ENCODE assay signal across 13 cellular contexts in the genomic region with DNA sequence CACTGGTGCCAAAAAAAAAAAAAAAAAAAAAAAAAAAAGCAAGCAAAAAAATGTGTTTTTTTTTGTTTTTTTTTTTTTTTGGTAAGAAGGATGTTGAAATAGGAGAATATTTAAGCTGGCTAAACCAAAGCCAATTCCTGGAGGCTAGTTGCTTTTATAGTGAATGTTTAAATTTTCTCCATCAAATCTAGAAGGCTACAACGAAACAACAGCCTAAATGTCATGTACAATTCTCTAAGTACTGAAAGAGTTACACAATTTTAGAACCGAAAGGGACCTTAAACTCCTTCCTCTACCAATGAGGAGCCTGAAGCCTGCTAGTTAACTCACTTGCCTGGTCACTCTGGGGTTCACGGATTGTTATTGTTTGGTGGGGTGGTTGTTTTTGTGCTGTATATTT. TPM values are rescaled to one million over a fixed set of nuclear protein-coding genes. Genes with fewer than 3 reads are reported as not detected.
DNase-seq lines count a peak whose midpoint lies in the region; ATAC-seq, FAIRE-seq and TF ChIP-seq lines count a peak whose summit lies in the region.
"Had no signal": no experiment of that assay in that cellular context is flagged by ENCODE, and none has a peak within 500 bp of the region (broad histone marks: within the 10 kb centered on the region; RNA-seq: fewer than 3 reads in every experiment).

No MANE protein-coding gene starts in this region.

- no peak for ATAC-seq in HG02885 (IDR thresholded peaks at IDR 0.05; ENCODE audit: poor library complexity, unreplicated experiment)
- ATAC-seq: foreskin keratinocyte, left lobe of liver, T-helper 17 cell had no signal

- H3K4me3 ChIP-seq in HEK293 (ENCODE audit: low read depth, low read length) (no peak overlapping the region), astrocyte (ENCODE audit: insufficient read depth, low read depth, low read length) (no peak overlapping the region), hepatocyte (peak overlapping the region; percentile 2), small intestine (ENCODE audit: low read depth in 1 of 2, low read length in 2 of 2) (no peak overlapping the region)

- H3K79me2 ChIP-seq in astrocyte (ENCODE audit: insufficient read depth, low read length) (peaks cover 83% of the 10 kb centered on the region), hepatocyte (peaks cover 77% of the 10 kb centered on the region)

- H3K4me1 ChIP-seq in HEK293 (ENCODE audit: control insufficient read depth, insufficient read depth, low read length) (peaks cover 11% of the 10 kb centered on the region), astrocyte (ENCODE audit: insufficient read depth, low read length) (peaks cover 13% of the 10 kb centered on the region), hepatocyte (ENCODE audit: insufficient read depth) (peaks cover 12% of the 10 kb centered on the region), small intestine (ENCODE audit: control insufficient read depth in 2 of 2, insufficient read depth in 1 of 2, low read depth in 1 of 2, low read length in 1 of 2) (peaks cover 0 to 3% of the 10 kb centered on the region in 2 donors)

- intact Hi-C loops in activated T-helper 1 cell treated with anti-CD3 and anti-CD28 coated beads, Interleukin-12 subunit alpha, Interleukin-12 subunit beta, Interleukin-2, Interleukin-4 antibody, amounts not matched to agents 30 ng/mL and 10 ng/mL and 1 ng/mL, durations not matched to agents 14 hours and 24 hours and 36 hours (cut with micrococcal nuclease), result no loop called here

- H3K4me3 Mint-ChIP-seq in astrocyte (ENCODE audit: unreplicated experiment) (peak overlapping the region; percentile 97), glutamatergic neuron (ENCODE audit: unreplicated experiment) (no peak overlapping the region)
- H3K4me3 Mint-ChIP-seq in activated T-helper 1 cell treated with anti-CD3 and anti-CD28 coated beads, Interleukin-12 subunit alpha, Interleukin-12 subunit beta, Interleukin-2, Interleukin-4 antibody, amounts not matched to agents 30 ng/mL and 10 ng/mL and 1 ng/mL, durations not matched to agents 14 hours and 24 hours and 36 hours, result no peak overlapping the region
- H3K4me3 Mint-ChIP-seq: T-helper 17 cell had no signal

- H4K20me1 ChIP-seq in astrocyte (ENCODE audit: insufficient read depth, low read length) (peaks cover 58% of the 10 kb centered on the region), hepatocyte (ENCODE audit: insufficient read depth, poor library complexity, severe bottlenecking) (peaks cover 10% of the 10 kb centered on the region)

- no peak overlapping the region; the same call in 1 of the 2 replicates for H3K27ac ChIP-seq in HEK293 (ENCODE audit: extremely low read depth, low read depth, low read length)
- no peak overlapping the region for H3K27ac ChIP-seq in astrocyte (ENCODE audit: low read depth, low read length)
- H3K27ac ChIP-seq in hepatocyte, result peak overlapping the region; percentile 87
- peak overlapping the region in 1 of 2 donors; percentile 17 for H3K27ac ChIP-seq in small intestine (ENCODE audit: low read depth in 1 of 2, low read length in 1 of 2)
- H3K27ac ChIP-seq: foreskin keratinocyte had no signal

- H3K9me3 ChIP-seq in HEK293 (ENCODE audit: control insufficient read depth, insufficient read depth, low read depth, low read length), result no peaks in the 10 kb centered on the region
- H3K9me3 ChIP-seq in astrocyte (ENCODE audit: insufficient read depth, low read depth, low read length), result no peaks in the 10 kb centered on the region
- H3K9me3 ChIP-seq in hepatocyte (ENCODE audit: low read depth), result no peaks in the 10 kb centered on the region
- no peaks in the 10 kb centered on the region for H3K9me3 ChIP-seq in small intestine (ENCODE audit: control insufficient read depth, low read depth)

- H3K27me3 ChIP-seq in astrocyte (ENCODE audit: insufficient read depth, low read length) (no peaks in the 10 kb centered on the region), hepatocyte (no peaks in the 10 kb centered on the region), small intestine (ENCODE audit: control insufficient read depth in 2 of 2, insufficient read depth in 2 of 2, low read length in 2 of 2) (no peaks in the 10 kb centered on the region)
- H3K27me3 ChIP-seq: foreskin keratinocyte had no signal

- CTCF ChIA-PET in HEK293 (lab: Yijun Ruan, JAX), result interaction anchor here (0.7 to 1.8 kb wide), 2 partner anchors 92 to 727 kb away, joined by 3 to 11 read pairs; no protein-coding TSS in a partner anchor

- H3K9ac ChIP-seq in astrocyte (ENCODE audit: low read length), result peak overlapping the region; percentile 95

- TF ChIP-seq CTCF in HEK293 (tag by site-specific recombination; IDR thresholded peaks at IDR 0.05), result no peak
- no peak for TF ChIP-seq CTCF in astrocyte (IDR thresholded peaks at IDR 0.05; ENCODE audit: insufficient read depth, low read depth, low read length)
- TF ChIP-seq CTCF in hepatocyte (IDR thresholded peaks at IDR 0.05; ENCODE audit: poor library complexity), result no peak
- no peak for TF ChIP-seq CTCF in glutamatergic neuron (IDR thresholded peaks at IDR 0.05; ENCODE audit: partially characterized antibody, unreplicated experiment)

- H3K27ac Mint-ChIP-seq in astrocyte (ENCODE audit: unreplicated experiment) (no peak overlapping the region), glutamatergic neuron (ENCODE audit: unreplicated experiment) (no peak overlapping the region)
- no peak overlapping the region for H3K27ac Mint-ChIP-seq in activated T-helper 1 cell treated with anti-CD3 and anti-CD28 coated beads, Interleukin-12 subunit alpha, Interleukin-12 subunit beta, Interleukin-2, Interleukin-4 antibody, amounts not matched to agents 30 ng/mL and 10 ng/mL and 1 ng/mL, durations not matched to agents 14 hours and 24 hours and 36 hours
- H3K27ac Mint-ChIP-seq: T-helper 17 cell had no signal

- H3K27me3 Mint-ChIP-seq in astrocyte (ENCODE audit: low read depth, unreplicated experiment) (peaks cover 4% of the 10 kb centered on the region), glutamatergic neuron (ENCODE audit: unreplicated experiment) (peaks cover 14% of the 10 kb centered on the region)
- peaks cover 49% of the 10 kb centered on the region for H3K27me3 Mint-ChIP-seq in activated T-helper 1 cell treated with anti-CD3 and anti-CD28 coated beads, Interleukin-12 subunit alpha, Interleukin-12 subunit beta, Interleukin-2, Interleukin-4 antibody, amounts not matched to agents 30 ng/mL and 10 ng/mL and 1 ng/mL, durations not matched to agents 14 hours and 24 hours and 36 hours (ENCODE audit: insufficient read depth)

- H3K4me2 ChIP-seq in astrocyte (ENCODE audit: low read length) (peak overlapping the region; percentile 87), hepatocyte (peak overlapping the region; percentile 94)

- H3K9me3 Mint-ChIP-seq in astrocyte (ENCODE audit: unreplicated experiment) (peaks cover 2% of the 10 kb centered on the region), glutamatergic neuron (ENCODE audit: unreplicated experiment) (no peaks in the 10 kb centered on the region)
- no peaks in the 10 kb centered on the region for H3K9me3 Mint-ChIP-seq in activated T-helper 1 cell treated with anti-CD3 and anti-CD28 coated beads, Interleukin-12 subunit alpha, Interleukin-12 subunit beta, Interleukin-2, Interleukin-4 antibody, amounts not matched to agents 30 ng/mL and 10 ng/mL and 1 ng/mL, durations not matched to agents 14 hours and 24 hours and 36 hours

- H3K36me3 ChIP-seq in HEK293 (ENCODE audit: control insufficient read depth in 2 of 2, insufficient read depth in 1 of 2, low read length in 2 of 2) (peaks cover 0 to 3% of the 10 kb centered on the region in 2 experiments; a peak in 1 of 3 replicates), astrocyte (ENCODE audit: insufficient read depth, low read length) (no peaks in the 10 kb centered on the region), hepatocyte (replicated peaks; ENCODE audit: insufficient read depth, low read depth) (no peaks in the 10 kb centered on the region), small intestine (ENCODE audit: control insufficient read depth in 2 of 2, insufficient read depth in 2 of 2, low read length in 2 of 2) (no peaks in the 10 kb centered on the region)

- FAIRE-seq in astrocyte (lab: Jason Lieb, UNC) (no peak), small intestine (lab: Jason Lieb, UNC) (no peak), HTR-8/SVneo (lab: Jason Lieb, UNC) (no peak)

- POLR2A ChIA-PET in HEK293 (lab: Yijun Ruan, JAX), result no interaction called here

- 42% methylated on average over 3 of the region's 3 CpGs for WGBS in hepatocyte (ENCODE audit: low lambda C conversion rate, missing lambda C conversion rate)
- WGBS in small intestine, 3 donors, result 40 to 67% (median 48%) methylated on average over 3 of the region's 3 CpGs

- H2AFZ ChIP-seq in astrocyte (ENCODE audit: low read depth, low read length) (no peak overlapping the region), hepatocyte (no peak overlapping the region)

- H3K4me1 Mint-ChIP-seq in astrocyte (ENCODE audit: low read depth, unreplicated experiment) (peaks cover 25% of the 10 kb centered on the region), glutamatergic neuron (ENCODE audit: low read depth, unreplicated experiment) (peaks cover 6% of the 10 kb centered on the region)
- peaks cover 7% of the 10 kb centered on the region for H3K4me1 Mint-ChIP-seq in activated T-helper 1 cell treated with anti-CD3 and anti-CD28 coated beads, Interleukin-12 subunit alpha, Interleukin-12 subunit beta, Interleukin-2, Interleukin-4 antibody, amounts not matched to agents 30 ng/mL and 10 ng/mL and 1 ng/mL, durations not matched to agents 14 hours and 24 hours and 36 hours (ENCODE audit: low read depth)

- H3K9me2 ChIP-seq in hepatocyte (replicated peaks; ENCODE audit: insufficient read depth), result no peaks in the 10 kb centered on the region

- DNase-seq in astrocyte (ENCODE audit: low read depth) (no peak), hepatocyte (ENCODE audit: low spot score) (no peak), small intestine (peak; percentile 4), HTR-8/SVneo (ENCODE audit: insufficient read length, low spot score) (no peak), glutamatergic neuron (no peak)
- DNase-seq in activated T-helper 1 cell treated with anti-CD3 and anti-CD28 coated beads, Interleukin-12 subunit alpha, Interleukin-12 subunit beta, Interleukin-2, Interleukin-4 antibody, amounts not matched to agents 30 ng/mL and 10 ng/mL and 1 ng/mL, durations not matched to agents 14 hours and 24 hours and 36 hours (ENCODE audit: low spot score), result no peak
- DNase-seq: NCI-H1048, retina, T-helper 17 cell had no signal

- H3K36me3 Mint-ChIP-seq in astrocyte (ENCODE audit: low read depth, unreplicated experiment) (peaks cover 9% of the 10 kb centered on the region), glutamatergic neuron (ENCODE audit: unreplicated experiment) (no peaks in the 10 kb centered on the region)
- H3K36me3 Mint-ChIP-seq in activated T-helper 1 cell treated with anti-CD3 and anti-CD28 coated beads, Interleukin-12 subunit alpha, Interleukin-12 subunit beta, Interleukin-2, Interleukin-4 antibody, amounts not matched to agents 30 ng/mL and 10 ng/mL and 1 ng/mL, durations not matched to agents 14 hours and 24 hours and 36 hours (ENCODE audit: low read depth), result no peaks in the 10 kb centered on the region

RNA-seq across cellular contexts. Expression of a gene that starts 3.5 kb away (rescaled TPM):
- 171 and 187 TPM in 2 replicates for total RNA-seq in astrocyte
- 102 and 115 TPM in 2 replicates for total RNA-seq in hepatocyte
- polyA plus RNA-seq in hepatocyte, result 66.3 and 79.9 TPM in 2 replicates
- 10 to 100 TPM in 1 of 3 donors, 1 to 10 TPM in 2; 2.2 to 39.2 (median 5.7) TPM for polyA plus RNA-seq in small intestine
- total RNA-seq in activated T-helper 1 cell treated with anti-CD3 and anti-CD28 coated beads, Interleukin-12 subunit alpha, Interleukin-12 subunit beta, Interleukin-2, Interleukin-4 antibody, amounts not matched to agents 30 ng/mL and 10 ng/mL and 1 ng/mL, durations not matched to agents 14 hours and 24 hours and 36 hours, result 0.70 TPM in 1 of 2 replicates, not detected in the other
- 1.5 TPM for total RNA-seq in glutamatergic neuron (ENCODE audit: unreplicated experiment)

Comparison
In these comparisons a context has a peak if more than half of its experiments do, and no peak if none do; other contexts are left out.
1. RNA of a gene that starts 3.5 kb away (total RNA-seq): 171 to 187 TPM in astrocyte and 102 to 115 TPM in hepatocyte; 1.5 TPM in glutamatergic neuron (single experiment) and 0.70 TPM in activated T-helper 1 cell treated with anti-CD3 and anti-CD28 coated beads, Interleukin-12 subunit alpha, Interleukin-12 subunit beta, Interleukin-2, Interleukin-4 antibody, amounts not matched to agents 30 ng/mL and 10 ng/mL and 1 ng/mL, durations not matched to agents 14 hours and 24 hours and 36 hours; every median in the first group is over 10 times any median in the second.